14 cellular contexts compared by ENCODE assay signal in the genomic region with DNA sequence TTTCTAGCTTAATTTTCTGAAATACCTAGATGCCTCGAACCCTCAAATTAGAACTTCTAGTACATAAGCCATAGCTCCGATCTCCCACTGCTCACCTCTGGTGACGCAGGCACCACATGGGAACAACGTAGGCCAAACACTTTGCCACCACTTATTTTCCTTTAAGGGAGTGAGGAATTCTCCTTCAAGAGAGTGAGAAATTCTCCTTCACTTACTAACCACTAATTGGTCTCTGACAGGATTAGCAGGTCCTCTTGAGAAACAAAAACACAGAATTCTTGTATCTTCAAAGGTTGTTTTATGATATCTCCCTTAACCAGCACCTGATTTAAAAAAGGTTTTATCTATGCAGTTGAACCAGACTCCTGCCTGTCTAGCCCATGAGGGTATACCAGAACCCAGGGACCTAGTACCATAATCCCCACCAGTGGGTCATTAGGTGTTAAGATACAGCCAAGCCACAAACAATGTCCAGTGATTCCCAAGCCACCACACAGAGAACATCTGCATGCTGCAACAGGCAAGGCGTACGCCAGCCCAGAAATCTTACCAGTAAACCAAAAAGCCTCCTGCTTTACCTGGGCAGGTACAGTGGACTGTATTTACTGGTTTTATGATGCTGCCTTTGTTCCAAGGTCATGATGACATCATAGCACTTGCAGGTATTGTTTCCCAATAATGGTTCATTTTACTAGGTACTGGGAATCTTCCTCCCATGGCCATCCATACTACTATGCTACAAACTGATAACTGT. TPM values are rescaled to one million over a fixed set of nuclear protein-coding genes. Genes with fewer than 3 reads are reported as not detected.
DNase-seq lines count a peak whose midpoint lies in the region; ATAC-seq and TF ChIP-seq lines count a peak whose summit lies in the region.
"Had no signal": no experiment of that assay in that cellular context is flagged by ENCODE, and none has a peak within 500 bp of the region (broad histone marks: within the 10 kb centered on the region; RNA-seq: fewer than 3 reads in every experiment).

No MANE protein-coding gene starts in this region.

- H3K4me3 ChIP-seq in AG10803 (ENCODE audit: low read length) (no peak overlapping the region), mesodermal cell (ENCODE audit: extremely low read depth, insufficient read depth, low read length, poor library complexity, severe bottlenecking) (no peak overlapping the region)
- H3K4me3 ChIP-seq: heart left ventricle, left ventricle myocardium inferior had no signal

- peak; percentile 34 for DNase-seq in AG10803 (ENCODE audit: low read depth)
- DNase-seq in NCI-H460 (ENCODE audit: extremely low read depth, low read depth): peak; percentile 82
- DNase-seq in stimulated activated naive CD8-positive, alpha-beta T cell treated with anti-CD3 and anti-CD28 coated beads, Interleukin-15, Interleukin-2, amounts not matched to agents 100 U/mL and 50 U/mL, for 24 hours: no peak
- DNase-seq in Kasumi-1 (lab: John Stamatoyannopoulos, UW): no peak
- no peak for DNase-seq in NCI-H526 (lab: John Stamatoyannopoulos, UW)
- DNase-seq: activated CD8-positive, alpha-beta memory T cell treated with anti-CD3 and anti-CD28 coated beads, Interleukin-2, amount 50 U/mL, for 4 hours; central memory CD4-positive, alpha-beta T cell; DMS 273 treated with DMSO at 0.1 percent for 48 hours; left ventricle myocardium inferior had no signal

- intact Hi-C loops in dendritic cell treated with granulocyte-macrophage colony-stimulating factor and Interleukin-4, amounts not matched to agents 40 ng/mL and 50 ng/mL, for 4 days (cut with micrococcal nuclease): loop anchor here (5.0 kb wide), 1 partner anchor 45 kb away; no protein-coding TSS in a partner anchor

- H3K36me3 ChIP-seq in mesodermal cell (ENCODE audit: control insufficient read depth, insufficient read depth, low read length): no peaks in the 10 kb centered on the region
- H3K36me3 ChIP-seq: heart left ventricle, left ventricle myocardium inferior had no signal

- H3K4me1 ChIP-seq in mesodermal cell (ENCODE audit: control insufficient read depth, insufficient read depth, low read length, poor library complexity, severe bottlenecking): peaks cover 8% of the 10 kb centered on the region
- H3K4me1 ChIP-seq: left ventricle myocardium inferior had no signal

- WGBS in mesodermal cell (ENCODE audit: insufficient coverage in 2 of 2), 2 experiments: 60 to 81% methylated on average over 2 of the region's 6 CpGs

- H3K9me3 ChIP-seq in mesodermal cell (ENCODE audit: control insufficient read depth, low read length): no peaks in the 10 kb centered on the region
- H3K9me3 ChIP-seq: heart left ventricle, left ventricle myocardium inferior had no signal

- peak overlapping the region; percentile 33 for H3K27ac ChIP-seq in mesodermal cell (ENCODE audit: low read depth, low read length, severe bottlenecking)
- H3K27ac ChIP-seq: heart left ventricle, left ventricle myocardium inferior had no signal

- TF ChIP-seq POLR2A in GM18505 (IDR thresholded peaks at IDR 0.05; ENCODE audit: borderline replicate concordance, extremely low read depth, insufficient read depth, insufficient read length): no peak

- TF ChIP-seq CTCF in AG10803 (conservative IDR thresholded peaks at IDR 0.05; ENCODE audit: low read length): no peak

- H3K27me3 Mint-ChIP-seq in dendritic cell treated with granulocyte-macrophage colony-stimulating factor and Interleukin-4, amounts not matched to agents 40 ng/mL and 50 ng/mL, for 4 days: peaks cover 45% of the 10 kb centered on the region

- no peak overlapping the region for H3K4me3 Mint-ChIP-seq in dendritic cell treated with granulocyte-macrophage colony-stimulating factor and Interleukin-4, amounts not matched to agents 40 ng/mL and 50 ng/mL, for 4 days
- H3K4me3 Mint-ChIP-seq: activated naive CD4-positive, alpha-beta T cell treated with anti-CD3 and anti-CD28 coated beads, Interleukin-2, amount 50 U/mL, for 24 hours had no signal

- H3K27ac Mint-ChIP-seq in dendritic cell treated with granulocyte-macrophage colony-stimulating factor and Interleukin-4, amounts not matched to agents 40 ng/mL and 50 ng/mL, for 4 days: peak overlapping the region; percentile 37
- H3K27ac Mint-ChIP-seq: activated naive CD4-positive, alpha-beta T cell treated with anti-CD3 and anti-CD28 coated beads, Interleukin-2, amount 50 U/mL, for 24 hours had no signal

- no peaks in the 10 kb centered on the region for H3K9me3 Mint-ChIP-seq in dendritic cell treated with granulocyte-macrophage colony-stimulating factor and Interleukin-4, amounts not matched to agents 40 ng/mL and 50 ng/mL, for 4 days
- H3K9me3 Mint-ChIP-seq: activated naive CD4-positive, alpha-beta T cell treated with anti-CD3 and anti-CD28 coated beads, Interleukin-2, amount 50 U/mL, for 24 hours had no signal

- no peaks in the 10 kb centered on the region for H3K36me3 Mint-ChIP-seq in dendritic cell treated with granulocyte-macrophage colony-stimulating factor and Interleukin-4, amounts not matched to agents 40 ng/mL and 50 ng/mL, for 4 days (ENCODE audit: low read depth)
- H3K36me3 Mint-ChIP-seq: activated naive CD4-positive, alpha-beta T cell treated with anti-CD3 and anti-CD28 coated beads, Interleukin-2, amount 50 U/mL, for 24 hours had no signal

- ATAC-seq in GM18505 (IDR thresholded peaks at IDR 0.05; ENCODE audit: unreplicated experiment): no peak
- no peak for ATAC-seq in stimulated activated naive CD8-positive, alpha-beta T cell treated with anti-CD3 and anti-CD28 coated beads, Interleukin-15, Interleukin-2, amounts not matched to agents 100 U/mL and 50 U/mL, for 24 hours

- H3K4me1 Mint-ChIP-seq in dendritic cell treated with granulocyte-macrophage colony-stimulating factor and Interleukin-4, amounts not matched to agents 40 ng/mL and 50 ng/mL, for 4 days (ENCODE audit: low read depth): peaks cover 29% of the 10 kb centered on the region
- H3K4me1 Mint-ChIP-seq: activated naive CD4-positive, alpha-beta T cell treated with anti-CD3 and anti-CD28 coated beads, Interleukin-2, amount 50 U/mL, for 24 hours had no signal

RNA-seq across cellular contexts. Expression of a gene that starts 20.3 kb away (rescaled TPM):
- 22.6 and 25.8 TPM in 2 replicates for total RNA-seq in NCI-H460 (2014; rRNA removed; shearing (Covaris generic))
- 11.0 and 18.1 TPM in 2 replicates for polyA plus RNA-seq in NCI-H460 (2014; cell fraction: nucleus; rRNA removed)
- 32.3 TPM for polyA plus RNA-seq in mesodermal cell (2013, experiment 1 of 2)
- 37.2 TPM for polyA plus RNA-seq in mesodermal cell (2013, experiment 2 of 2)

Comparison
In these comparisons a context has a peak if more than half of its experiments do, and no peak if none do; other contexts are left out.
1. DNase-seq: peak in AG10803 (single experiment) and NCI-H460 (single experiment); none in stimulated activated naive CD8-positive, alpha-beta T cell treated with anti-CD3 and anti-CD28 coated beads, Interleukin-15, Interleukin-2, amounts not matched to agents 100 U/mL and 50 U/mL, for 24 hours (single experiment), Kasumi-1 (0 of 2) and NCI-H526 (0 of 2).